ENCODE assay signal across 8 cellular contexts in genomic region chr16:67246945-67247697, GRCh38. TPM values are rescaled to one million over a fixed set of nuclear protein-coding genes. Genes with fewer than 3 reads are reported as not detected.
DNase-seq lines count a peak whose midpoint lies in the region; ATAC-seq and TF ChIP-seq lines count a peak whose summit lies in the region.

Gene FHOD1, minus strand, starts transcription at chr16:67247481. Its CDS starts 71 bp downstream, at chr16:67247410.

- peak; percentile 49 for ATAC-seq in GM21515 (IDR thresholded peaks at IDR 0.05; ENCODE audit: unreplicated experiment)

- H3K4me3 ChIP-seq in OCI-LY1 (ENCODE audit: low read depth, low read length, poor library complexity, severe bottlenecking) (peak within 1 kb of the TSS; percentile 76), endodermal cell (ENCODE audit: low read length) (peak within 1 kb of the TSS; percentile 89), mesodermal cell (ENCODE audit: extremely low read depth, insufficient read depth, low read length, poor library complexity, severe bottlenecking) (peak within 1 kb of the TSS; percentile 86)

- no peaks in the 10 kb centered on the region for H3F3A ChIP-seq in OCI-LY1 (ENCODE audit: insufficient read depth, low read length)

- H3K27me3 ChIP-seq in OCI-LY1 (ENCODE audit: insufficient read depth, low read length) (no peaks in the 10 kb centered on the region), endodermal cell (ENCODE audit: control insufficient read depth, insufficient read depth, low read length, poor library complexity, severe bottlenecking) (no peaks in the 10 kb centered on the region)

- no peaks in the 10 kb centered on the region for H3K9me3 ChIP-seq in OCI-LY1 (ENCODE audit: low read length)
- no peaks in the 10 kb centered on the region for H3K9me3 ChIP-seq in endodermal cell (ENCODE audit: control insufficient read depth, low read length)
- H3K9me3 ChIP-seq in mesodermal cell (ENCODE audit: control insufficient read depth, low read length) = no peaks in the 10 kb centered on the region

- peak within 1 kb of the TSS; percentile 66 for H3K9ac ChIP-seq in OCI-LY1 (ENCODE audit: low read length)
- peak within 1 kb of the TSS; percentile 80 for H3K9ac ChIP-seq in endodermal cell (ENCODE audit: extremely low read depth, low read length, poor library complexity, severe bottlenecking)

- peaks cover 26% of the 10 kb centered on the region for H3K4me1 Mint-ChIP-seq in endodermal cell

- no peaks in the 10 kb centered on the region for H3K9me3 Mint-ChIP-seq in endodermal cell

- peaks cover 27% of the 10 kb centered on the region for H3K27me3 Mint-ChIP-seq in endodermal cell (ENCODE audit: insufficient read depth)

- TF ChIP-seq CTCF in OCI-LY1 (IDR thresholded peaks at IDR 0.05; ENCODE audit: low read length) (no peak), endodermal cell (conservative IDR thresholded peaks at IDR 0.05) (peak; percentile 29)

- no peaks in the 10 kb centered on the region for H4K20me1 ChIP-seq in OCI-LY1 (ENCODE audit: insufficient read depth, low read length)

- H3K36me3 Mint-ChIP-seq in endodermal cell (ENCODE audit: low read depth) = no peaks in the 10 kb centered on the region

- 0% methylated on average over 30 to 66 of the region's 66 CpGs for WGBS in endodermal cell (ENCODE audit: insufficient coverage in 1 of 2, insufficient read length in 1 of 2), 2 experiments
- 0% methylated on average over 54 to 57 of the region's 66 CpGs for WGBS in mesodermal cell (ENCODE audit: insufficient coverage in 2 of 2), 2 experiments

- H3K27ac Mint-ChIP-seq in endodermal cell = peak within 1 kb of the TSS; percentile 96

- DNase-seq in D341Med (ENCODE audit: low spot score) (peak; percentile 95), HuH-7 (ENCODE audit: low spot score) (peak; percentile 93), endodermal cell (peak; percentile 99)
- peak; percentile 96 for DNase-seq in activated CD8-positive, alpha-beta memory T cell treated with anti-CD3 and anti-CD28 coated beads, Interleukin-2, amount 50 U/mL, for 24 hours (ENCODE audit: extremely low read depth)
- DNase-seq in stimulated activated CD8-positive, alpha-beta memory T cell treated with anti-CD3 and anti-CD28 coated beads, Interleukin-15, amount 100 ng/mL, for 24 hours (ENCODE audit: low read depth) = peak; percentile 94

- peak within 1 kb of the TSS; percentile 1 for H3K27ac ChIP-seq in OCI-LY1 (ENCODE audit: low read depth, low read length, poor library complexity, severe bottlenecking)
- H3K27ac ChIP-seq in endodermal cell (ENCODE audit: low read depth, low read length) = peak within 1 kb of the TSS; percentile 82
- peak within 1 kb of the TSS; percentile 96 for H3K27ac ChIP-seq in mesodermal cell (ENCODE audit: low read depth, low read length, severe bottlenecking)

- H3K9me2 ChIP-seq in OCI-LY1 (ENCODE audit: low read depth, low read length) = no peaks in the 10 kb centered on the region

- H3K4me2 ChIP-seq in OCI-LY1 (ENCODE audit: low read length) = peak within 1 kb of the TSS; percentile 98

- H3K4me3 Mint-ChIP-seq in endodermal cell = peak within 1 kb of the TSS; percentile 86

- H3K36me3 ChIP-seq in OCI-LY1 (ENCODE audit: insufficient read depth, low read length) (no peaks in the 10 kb centered on the region), endodermal cell (ENCODE audit: control insufficient read depth, insufficient read depth, low read length) (peaks cover 28% of the 10 kb centered on the region), mesodermal cell (ENCODE audit: control insufficient read depth, insufficient read depth, low read length) (peaks cover 5% of the 10 kb centered on the region)

- H3K4me1 ChIP-seq in OCI-LY1 (ENCODE audit: insufficient read depth, low read length, severe bottlenecking) (peaks cover 36% of the 10 kb centered on the region), endodermal cell (ENCODE audit: control insufficient read depth, insufficient read depth, low read length) (peaks cover 24% of the 10 kb centered on the region), mesodermal cell (ENCODE audit: control insufficient read depth, insufficient read depth, low read length, poor library complexity, severe bottlenecking) (peaks cover 45% of the 10 kb centered on the region)

- no peaks in the 10 kb centered on the region for H3K79me2 ChIP-seq in OCI-LY1 (ENCODE audit: insufficient read depth, low read length)

- H2AFZ ChIP-seq in OCI-LY1 (ENCODE audit: low read length) = no peak within 1 kb of the TSS

RNA-seq across cellular contexts. Expression of gene FHOD1, which starts in this region (rescaled TPM):
- 10 to 100 TPM; 51.7 to 71.9 TPM for total RNA-seq in endodermal cell
- polyA plus RNA-seq in endodermal cell (2013, experiment 1 of 2) = 31.9 TPM
- 31.3 TPM for polyA plus RNA-seq in endodermal cell (2013, experiment 2 of 2)
- polyA plus RNA-seq in mesodermal cell (2013, experiment 1 of 2) = 71.7 TPM
- 59.8 TPM for polyA plus RNA-seq in mesodermal cell (2013, experiment 2 of 2)

Comparison
In these comparisons a context has a peak if more than half of its experiments do, and no peak if none do; other contexts are left out.
1. Peak in every context shown above with its lines: DNase-seq, ATAC-seq, H3K4me3 ChIP-seq and H3K27ac ChIP-seq.
2. H3K27ac ChIP-seq: peak in every context shown above with its lines; median percentile 96 in mesodermal cell; 82 in endodermal cell; 1 in OCI-LY1.